18 cellular contexts compared by ENCODE assay signal in the genomic region with DNA sequence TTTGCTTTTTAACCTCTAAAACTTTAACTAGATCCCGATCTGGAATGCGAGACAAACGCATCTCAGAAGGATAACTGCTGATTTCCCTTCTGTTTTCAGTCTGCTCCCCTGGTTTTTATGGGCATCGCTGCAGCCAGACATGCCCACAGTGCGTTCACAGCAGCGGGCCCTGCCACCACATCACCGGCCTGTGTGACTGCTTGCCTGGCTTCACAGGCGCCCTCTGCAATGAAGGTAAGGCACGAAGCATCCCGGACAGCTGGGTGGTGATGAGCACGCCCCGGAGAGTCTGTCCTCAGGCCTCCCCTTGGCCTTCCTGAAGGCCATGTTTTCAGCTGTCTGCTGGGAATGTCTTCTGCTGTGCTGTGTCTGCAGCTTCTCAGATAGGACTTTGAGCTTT.
DNase-seq lines count a peak whose midpoint lies in the region; TF ChIP-seq lines count a peak whose summit lies in the region.
"Had no signal": no experiment of that assay in that cellular context is flagged by ENCODE, and none has a peak within 500 bp of the region (broad histone marks: within the 10 kb centered on the region; RNA-seq: fewer than 3 reads in every experiment).

No MANE protein-coding gene starts in this region.

- DNase-seq in H9 = peak; percentile 41
- DNase-seq in caudate nucleus (lab: John Stamatoyannopoulos, UW) = no peak
- no peak for DNase-seq in nephron progenitor cell
- no peak for DNase-seq in substantia nigra (lab: John Stamatoyannopoulos, UW)
- no peak for DNase-seq in thyroid gland
- DNase-seq in NCI-H2029 (lab: John Stamatoyannopoulos, UW) = no peak
- DNase-seq in activated effector memory CD4-positive, alpha-beta T cell treated with anti-CD3 and anti-CD28 coated beads, Interleukin-2, amount 50 U/mL, for 16 hours = no peak
- DNase-seq: CD8-positive, alpha-beta T cell; COR-L47; DMS 273 treated with DMSO at 0.1 percent for 48 hours; DMS53; DND-41; EL; GM23248; IMR-90 had no signal

- no peaks in the 10 kb centered on the region for H3K79me1 ChIP-seq in H9 (ENCODE audit: insufficient read depth, low read depth, low read length, poor library complexity, severe bottlenecking)

- no peak for TF ChIP-seq CTCF in H9 (conservative IDR thresholded peaks at IDR 0.05)
- TF ChIP-seq CTCF in nephron progenitor cell (IDR thresholded peaks at IDR 0.05) = no peak
- TF ChIP-seq CTCF in thyroid gland (IDR thresholded peaks at IDR 0.05) = no peak

- H2BK5ac ChIP-seq in H9 (ENCODE audit: insufficient read length, low read length) = no peak overlapping the region

- peaks cover 0 to 2% (median 0%) of the 10 kb centered on the region in 3 experiments; a peak in 1 of 7 replicates for H3K36me3 Mint-ChIP-seq in H9 (ENCODE audit: insufficient read depth in 1 of 3, low read depth in 3 of 3)
- no peaks in the 10 kb centered on the region for H3K36me3 Mint-ChIP-seq in nephron progenitor cell (ENCODE audit: low read depth)
- H3K36me3 Mint-ChIP-seq: CD8-positive, alpha-beta T cell had no signal

- H3K4me2 ChIP-seq in H9 (ENCODE audit: insufficient read depth, insufficient read length, low read length) = no peak overlapping the region
- H3K4me2 ChIP-seq: BLaER1 treated with 17β-estradiol and CSF1 and Interleukin-3, amounts not matched to agents 10 nM and 100 nM had no signal

- no peak overlapping the region for H3K4me3 ChIP-seq in thyroid gland (replicated peaks in 1 of 3)
- H3K4me3 ChIP-seq: BLaER1 treated with 17β-estradiol and CSF1 and Interleukin-3, amounts not matched to agents 10 nM and 100 nM; GM12878; GM23248 had no signal

- no peak overlapping the region for H2BK15ac ChIP-seq in H9 (ENCODE audit: low read depth, low read length)

- H3K27ac Mint-ChIP-seq in H9 = peak overlapping the region in 1 of 3 experiments; percentile 44; a peak in 2 of 7 replicates
- H3K27ac Mint-ChIP-seq in nephron progenitor cell = peak overlapping the region; percentile 17
- H3K27ac Mint-ChIP-seq: B cell; CD8-positive, alpha-beta T cell had no signal

- H4K8ac ChIP-seq in H9 (replicated peaks; ENCODE audit: insufficient read length, low read depth, low read length) = no peak overlapping the region

- H3K79me2 ChIP-seq in H9 (ENCODE audit: insufficient read depth, low read length) = no peaks in the 10 kb centered on the region

- H3K4me1 Mint-ChIP-seq in H9 (no peaks in the 10 kb centered on the region), nephron progenitor cell (peaks cover 20% of the 10 kb centered on the region)
- H3K4me1 Mint-ChIP-seq: B cell had no signal

- no peak overlapping the region for H3K4me3 Mint-ChIP-seq in H9
- no peak overlapping the region for H3K4me3 Mint-ChIP-seq in nephron progenitor cell
- H3K4me3 Mint-ChIP-seq: B cell; CD8-positive, alpha-beta T cell had no signal

- H3K9me3 Mint-ChIP-seq in H9 = no peaks in the 10 kb centered on the region
- no peaks in the 10 kb centered on the region for H3K9me3 Mint-ChIP-seq in nephron progenitor cell
- H3K9me3 Mint-ChIP-seq: CD8-positive, alpha-beta T cell had no signal

- H3K27me3 ChIP-seq in H9 (ENCODE audit: insufficient read depth, low read length) (no peaks in the 10 kb centered on the region), thyroid gland (no peaks in the 10 kb centered on the region)
- H3K27me3 ChIP-seq: BLaER1 treated with 17β-estradiol and CSF1 and Interleukin-3, amounts not matched to agents 10 nM and 100 nM had no signal

- no peaks in the 10 kb centered on the region for H3K9me3 ChIP-seq in H9 (ENCODE audit: control insufficient read depth, low read depth, low read length)
- H3K9me3 ChIP-seq in thyroid gland = no peaks in the 10 kb centered on the region
- H3K9me3 ChIP-seq: BLaER1 treated with 17β-estradiol and CSF1 and Interleukin-3, amounts not matched to agents 10 nM and 100 nM had no signal

- H2AK5ac ChIP-seq in H9 (ENCODE audit: insufficient read length, low read length) = no peak overlapping the region

- H3K9ac ChIP-seq in H9 (ENCODE audit: extremely low read depth, insufficient read length, low read length) = no peak overlapping the region
- H3K9ac ChIP-seq: BLaER1 treated with 17β-estradiol and CSF1 and Interleukin-3, amounts not matched to agents 10 nM and 100 nM; GM23248 had no signal

- H3K27ac ChIP-seq in H9 (ENCODE audit: insufficient read length, low read depth, low read length) (no peak overlapping the region), caudate nucleus (ENCODE audit: low read depth, low read length) (peak overlapping the region; percentile 18), substantia nigra (ENCODE audit: low read depth, low read length, poor library complexity, severe bottlenecking) (peak overlapping the region; percentile 39), thyroid gland (no peak overlapping the region)
- H3K27ac ChIP-seq: BLaER1 treated with 17β-estradiol and CSF1 and Interleukin-3, amounts not matched to agents 10 nM and 100 nM; GM23248 had no signal

- no peaks in the 10 kb centered on the region for H3K23me2 ChIP-seq in H9 (ENCODE audit: insufficient read length, low read depth, low read length, poor library complexity, severe bottlenecking)

- no peak for TF ChIP-seq POLR2A in thyroid gland (IDR thresholded peaks at IDR 0.05)

- no peak overlapping the region for H3T11ph ChIP-seq in H9 (ENCODE audit: low read length)

- H3K18ac ChIP-seq in H9 (ENCODE audit: insufficient read length, low read depth, low read length) = no peak overlapping the region

- no peaks in the 10 kb centered on the region for H3K36me3 ChIP-seq in thyroid gland
- H3K36me3 ChIP-seq: BLaER1 treated with 17β-estradiol and CSF1 and Interleukin-3, amounts not matched to agents 10 nM and 100 nM had no signal

- H4K20me1 ChIP-seq in H9 (ENCODE audit: control insufficient read depth, insufficient read depth, insufficient read length) = no peaks in the 10 kb centered on the region
- H4K20me1 ChIP-seq: BLaER1 treated with 17β-estradiol and CSF1 and Interleukin-3, amounts not matched to agents 10 nM and 100 nM had no signal

- H3K4me1 ChIP-seq in H9 (ENCODE audit: insufficient read depth, low read length) = no peaks in the 10 kb centered on the region
- no peaks in the 10 kb centered on the region for H3K4me1 ChIP-seq in thyroid gland
- H3K4me1 ChIP-seq: BLaER1 treated with 17β-estradiol and CSF1 and Interleukin-3, amounts not matched to agents 10 nM and 100 nM had no signal

- no peak overlapping the region for H3K14ac ChIP-seq in H9 (ENCODE audit: insufficient read depth, low read length)

- no peak overlapping the region for H3K4ac ChIP-seq in H9 (ENCODE audit: low read depth, low read length)

- intact Hi-C loops in thyroid gland (cut with DNase I) = no loop called here

- no peak overlapping the region for H4K91ac ChIP-seq in H9 (ENCODE audit: insufficient read length, low read depth, low read length)

- H3K27me3 Mint-ChIP-seq in H9 (ENCODE audit: low read depth) (no peaks in the 10 kb centered on the region), nephron progenitor cell (ENCODE audit: low read depth, poor library complexity) (no peaks in the 10 kb centered on the region)

- no peak overlapping the region for H2BK120ac ChIP-seq in H9 (ENCODE audit: low read depth, low read length, poor library complexity, severe bottlenecking)

- no peak overlapping the region for H4K5ac ChIP-seq in H9 (ENCODE audit: insufficient read length, low read depth, low read length)

- H3K56ac ChIP-seq in H9 (ENCODE audit: insufficient read length, low read depth, low read length) = no peak overlapping the region

- H2BK20ac ChIP-seq in H9 (ENCODE audit: low read depth, low read length, poor library complexity, severe bottlenecking) = no peak overlapping the region

- no peak overlapping the region for H2AFZ ChIP-seq in H9 (ENCODE audit: low read length)
- H2AFZ ChIP-seq: GM23248 had no signal

- no peak overlapping the region for H3K23ac ChIP-seq in H9 (ENCODE audit: insufficient read length, low read depth, low read length)

- WGBS in H9 (ENCODE audit: extremely low coverage, insufficient read length, low lambda C conversion rate) = no CpG with 5 or more reads among the region's 12 CpGs
- WGBS in thyroid gland, 2 donors = 89 to 97% methylated on average over 10 to 12 of the region's 12 CpGs

- no peak overlapping the region for H2BK12ac ChIP-seq in H9 (ENCODE audit: insufficient read length, low read depth, low read length)

Comparison
In these comparisons a context has a peak if more than half of its experiments do, and no peak if none do; other contexts are left out.
1. H3K27ac ChIP-seq: peak in caudate nucleus (single experiment) and substantia nigra (single experiment); none in H9 (single experiment) and thyroid gland (0 of 3).